ENCODE assay signal across 22 cellular contexts in genomic region chr6:31533455-31533841, GRCh38. TPM values are rescaled to one million over a fixed set of nuclear protein-coding genes. Genes with fewer than 3 reads are reported as not detected.
DNase-seq lines count a peak whose midpoint lies in the region; ATAC-seq, FAIRE-seq and TF ChIP-seq lines count a peak whose summit lies in the region.
"Had no signal": no experiment of that assay in that cellular context is flagged by ENCODE, and none has a peak within 500 bp of the region (broad histone marks: within the 10 kb centered on the region; RNA-seq: fewer than 3 reads in every experiment).

No MANE protein-coding gene starts in this region.

- H4K5ac ChIP-seq in H9 (ENCODE audit: insufficient read length, low read depth, low read length), result no peak overlapping the region

- no peaks in the 10 kb centered on the region for H3K27me3 ChIP-seq in H9 (ENCODE audit: insufficient read depth, low read length)
- no peaks in the 10 kb centered on the region for H3K27me3 ChIP-seq in astrocyte (ENCODE audit: insufficient read depth, low read length)

- H3K4me2 ChIP-seq in H9 (ENCODE audit: insufficient read depth, insufficient read length, low read length) (no peak overlapping the region), astrocyte (ENCODE audit: low read length) (no peak overlapping the region)

- no peak for DNase-seq in activated T-cell treated with anti-CD3 and anti-CD28 coated beads, Interleukin-2, amount 50 U/mL, for 24 hours
- DNase-seq in activated T-cell treated with anti-CD3 and anti-CD28 coated beads, Interleukin-2, amount 50 U/mL, for 1 hour, result no peak
- DNase-seq in H9 (no peak), astrocyte (ENCODE audit: low read depth) (no peak)
- DNase-seq: activated CD4-positive, alpha-beta T cell treated with anti-CD3 and anti-CD28 coated beads for 48 hours; activated T-cell treated with anti-CD3 and anti-CD28 coated beads, Interleukin-2, amount 50 U/mL, for 4 hours; Kasumi-1; NCI-H1092 treated with DMSO at 0.1 percent for 48 hours; NCI-H2029; NCI-H226; NCI-H82; Right ventricle myocardium superior; stimulated activated CD4-positive, alpha-beta T cell treated with anti-CD3 and anti-CD28 coated beads, Interleukin-2, amount 100 ng/mL, for 24 hours; stimulated activated naive CD4-positive, alpha-beta T cell treated with Interleukin-2 at 50 U/mL for 16 hours had no signal

- no peak overlapping the region for H3K9ac ChIP-seq in H9 (ENCODE audit: extremely low read depth, insufficient read length, low read length)
- H3K9ac ChIP-seq in astrocyte (ENCODE audit: low read length), result no peak overlapping the region

- H2AFZ ChIP-seq in H9 (ENCODE audit: low read length) (no peak overlapping the region), astrocyte (ENCODE audit: low read depth, low read length) (no peak overlapping the region)

- H4K8ac ChIP-seq in H9 (replicated peaks; ENCODE audit: insufficient read length, low read depth, low read length), result no peak overlapping the region

- H3K4me1 Mint-ChIP-seq in activated T-cell treated with anti-CD3 and anti-CD28 coated beads, Interleukin-2, amount 50 U/mL, for 24 hours (ENCODE audit: low read depth), result peaks cover 54% of the 10 kb centered on the region
- H3K4me1 Mint-ChIP-seq in H9, result peaks cover 28 to 39% of the 10 kb centered on the region in 2 experiments
- peaks cover 8% of the 10 kb centered on the region for H3K4me1 Mint-ChIP-seq in astrocyte (ENCODE audit: low read depth, unreplicated experiment)

- peaks cover 11% of the 10 kb centered on the region for H3K79me1 ChIP-seq in H9 (ENCODE audit: insufficient read depth, low read depth, low read length, poor library complexity, severe bottlenecking)

- H3K36me3 Mint-ChIP-seq in activated T-cell treated with anti-CD3 and anti-CD28 coated beads, Interleukin-2, amount 50 U/mL, for 24 hours (ENCODE audit: low read depth), result peaks cover 96% of the 10 kb centered on the region
- H3K36me3 Mint-ChIP-seq in H9 (ENCODE audit: insufficient read depth in 1 of 3, low read depth in 3 of 3) (peaks cover 75 to 90% (median 85%) of the 10 kb centered on the region in 3 experiments), astrocyte (ENCODE audit: low read depth, unreplicated experiment) (peaks cover 17% of the 10 kb centered on the region)

- H3K79me2 ChIP-seq in H9 (ENCODE audit: insufficient read depth, low read length), result peaks cover 2% of the 10 kb centered on the region; the same call in 1 of the 2 replicates
- H3K79me2 ChIP-seq in astrocyte (ENCODE audit: insufficient read depth, low read length), result peaks cover 54% of the 10 kb centered on the region

- FAIRE-seq in astrocyte (lab: Jason Lieb, UNC), result no peak
- FAIRE-seq: HTR-8/SVneo had no signal

- H3K4me3 Mint-ChIP-seq in activated T-cell treated with anti-CD3 and anti-CD28 coated beads, Interleukin-2, amount 50 U/mL, for 24 hours, result no peak overlapping the region
- no peak overlapping the region for H3K4me3 Mint-ChIP-seq in H9
- no peak overlapping the region for H3K4me3 Mint-ChIP-seq in astrocyte (ENCODE audit: unreplicated experiment)
- H3K4me3 Mint-ChIP-seq: activated T-cell treated with anti-CD3 and anti-CD28 coated beads, Interleukin-2, amount 50 U/mL, for 4 hours; mesothelial cell of epicardium had no signal

- no peak overlapping the region for H4K91ac ChIP-seq in H9 (ENCODE audit: insufficient read length, low read depth, low read length)

- H2BK5ac ChIP-seq in H9 (ENCODE audit: insufficient read length, low read length), result no peak overlapping the region

- no peak overlapping the region for H2BK15ac ChIP-seq in H9 (ENCODE audit: low read depth, low read length)

- H3K27ac ChIP-seq in H9 (ENCODE audit: insufficient read length, low read depth, low read length) (no peak overlapping the region), astrocyte (ENCODE audit: low read depth, low read length) (no peak overlapping the region)
- H3K27ac ChIP-seq: prostate gland had no signal

- no peak overlapping the region for H3K4ac ChIP-seq in H9 (ENCODE audit: low read depth, low read length)

- H2BK120ac ChIP-seq in H9 (ENCODE audit: low read depth, low read length, poor library complexity, severe bottlenecking), result no peak overlapping the region

- H2BK12ac ChIP-seq in H9 (ENCODE audit: insufficient read length, low read depth, low read length), result no peak overlapping the region

- H3K23ac ChIP-seq in H9 (ENCODE audit: insufficient read length, low read depth, low read length), result no peak overlapping the region

- no peaks in the 10 kb centered on the region for H3K23me2 ChIP-seq in H9 (ENCODE audit: insufficient read length, low read depth, low read length, poor library complexity, severe bottlenecking)

- H3K18ac ChIP-seq in H9 (ENCODE audit: insufficient read length, low read depth, low read length), result no peak overlapping the region

- H3K4me3 ChIP-seq in astrocyte (ENCODE audit: insufficient read depth, low read depth, low read length), result no peak overlapping the region
- H3K4me3 ChIP-seq: prostate gland had no signal

- H3K4me1 ChIP-seq in H9 (ENCODE audit: insufficient read depth, low read length), result no peaks in the 10 kb centered on the region; the same call in 1 of the 2 replicates
- peaks cover 3% of the 10 kb centered on the region for H3K4me1 ChIP-seq in astrocyte (ENCODE audit: insufficient read depth, low read length)

- H3K27ac Mint-ChIP-seq in activated T-cell treated with anti-CD3 and anti-CD28 coated beads, Interleukin-2, amount 50 U/mL, for 24 hours, result peak overlapping the region; percentile 79
- peak overlapping the region in 2 of 3 experiments; percentile 38 to 40; a peak in 2 of 7 replicates for H3K27ac Mint-ChIP-seq in H9
- peak overlapping the region; percentile 55 for H3K27ac Mint-ChIP-seq in astrocyte (ENCODE audit: unreplicated experiment)
- H3K27ac Mint-ChIP-seq: mesothelial cell of epicardium had no signal

- no peaks in the 10 kb centered on the region for H3K9me3 ChIP-seq in H9 (ENCODE audit: control insufficient read depth, low read depth, low read length)
- no peaks in the 10 kb centered on the region for H3K9me3 ChIP-seq in astrocyte (ENCODE audit: insufficient read depth, low read depth, low read length)
- H3K9me3 ChIP-seq: prostate gland had no signal

- no peak overlapping the region for H3T11ph ChIP-seq in H9 (ENCODE audit: low read length)

- no peak overlapping the region for H2AK5ac ChIP-seq in H9 (ENCODE audit: insufficient read length, low read length)

- H4K20me1 ChIP-seq in H9 (ENCODE audit: control insufficient read depth, insufficient read depth, insufficient read length) (peaks cover 4% of the 10 kb centered on the region), astrocyte (ENCODE audit: insufficient read depth, low read length) (peaks cover 97% of the 10 kb centered on the region)

- H3K9me3 Mint-ChIP-seq in activated T-cell treated with anti-CD3 and anti-CD28 coated beads, Interleukin-2, amount 50 U/mL, for 24 hours, result no peaks in the 10 kb centered on the region
- no peaks in the 10 kb centered on the region for H3K9me3 Mint-ChIP-seq in H9
- no peaks in the 10 kb centered on the region for H3K9me3 Mint-ChIP-seq in astrocyte (ENCODE audit: unreplicated experiment)
- H3K9me3 Mint-ChIP-seq: activated T-cell treated with anti-CD3 and anti-CD28 coated beads, Interleukin-2, amount 50 U/mL, for 4 hours; mesothelial cell of epicardium had no signal

- peaks cover 72% of the 10 kb centered on the region for H3K36me3 ChIP-seq in astrocyte (ENCODE audit: insufficient read depth, low read length)

- no CpG with 5 or more reads among the region's 1 CpG for WGBS in H9 (ENCODE audit: extremely low coverage, insufficient read length, low lambda C conversion rate)

- H3K56ac ChIP-seq in H9 (ENCODE audit: insufficient read length, low read depth, low read length), result no peak overlapping the region

- no peak for ATAC-seq in GM18498 (IDR thresholded peaks at IDR 0.05; ENCODE audit: unreplicated experiment)
- ATAC-seq in SK-N-SH treated with all-trans-retinoic acid at 6 μM for 48 hours, result no peak
- ATAC-seq: activated T-cell treated with anti-CD3 and anti-CD28 coated beads, Interleukin-2, amount 50 U/mL, for 4 hours had no signal

- no peaks in the 10 kb centered on the region for H3K27me3 Mint-ChIP-seq in activated T-cell treated with anti-CD3 and anti-CD28 coated beads, Interleukin-2, amount 50 U/mL, for 24 hours
- H3K27me3 Mint-ChIP-seq in H9 (ENCODE audit: low read depth) (no peaks in the 10 kb centered on the region), astrocyte (ENCODE audit: low read depth, unreplicated experiment) (no peaks in the 10 kb centered on the region)

- TF ChIP-seq CTCF in H9 (conservative IDR thresholded peaks at IDR 0.05) (no peak), astrocyte (IDR thresholded peaks at IDR 0.05; ENCODE audit: insufficient read depth, low read depth, low read length) (no peak)

- H3K14ac ChIP-seq in H9 (ENCODE audit: insufficient read depth, low read length), result no peak overlapping the region

- H2BK20ac ChIP-seq in H9 (ENCODE audit: low read depth, low read length, poor library complexity, severe bottlenecking), result no peak overlapping the region

TF ChIP-seq in SK-N-SH treated with all-trans-retinoic acid at 6 μM for 48 hours, 23 proteins besides CTCF, POLR2A, EP300 and RAD21 (continues in another document):
- no peak for TF ChIP-seq POU6F1 (CRISPR knock-in tag; IDR thresholded peaks at IDR 0.05; ENCODE audit: borderline replicate concordance, low read depth)
- TF ChIP-seq ZFP30 (CRISPR knock-in tag; IDR thresholded peaks at IDR 0.05), result no peak
- no peak for TF ChIP-seq GLIS3 (CRISPR knock-in tag; IDR thresholded peaks at IDR 0.05)
- TF ChIP-seq ESRRG (CRISPR knock-in tag; IDR thresholded peaks at IDR 0.05), result no peak
- TF ChIP-seq ZNF8 (CRISPR knock-in tag; IDR thresholded peaks at IDR 0.05), result no peak
- no peak for TF ChIP-seq ZC3H10 (CRISPR knock-in tag; IDR thresholded peaks at IDR 0.05)
- TF ChIP-seq CSDC2 (CRISPR knock-in tag; IDR thresholded peaks at IDR 0.05), result no peak
- no peak for TF ChIP-seq ZNF565 (CRISPR knock-in tag; conservative IDR thresholded peaks at IDR 0.05; ENCODE audit: low read depth)

RNA-seq across cellular contexts. Expression of gene MCCD1, which starts 4.7 kb away (rescaled TPM):
- not detected in 2 replicates for total RNA-seq in H9 (2021)
- total RNA-seq in astrocyte, result not detected in 2 replicates
- total RNA-seq: A673; activated T-cell treated with anti-CD3 and anti-CD28 coated beads, Interleukin-2, amount 50 U/mL, for 4 hours; mesothelial cell of epicardium; OCI-LY7; prostate gland; Right ventricle myocardium superior; skeletal muscle tissue had no signal

RNA-seq across cellular contexts. Expression of gene DDX39B, which starts 8.4 kb away (rescaled TPM):
- total RNA-seq in H9 (2021) (800 and 813 TPM in 2 replicates), astrocyte (284 and 294 TPM in 2 replicates)

RNA-seq across cellular contexts. Expression of gene ATP6V1G2, which starts 13.0 kb away (rescaled TPM):
- total RNA-seq in H9 (2021), result 3.6 and 3.8 TPM in 2 replicates
- total RNA-seq in astrocyte, result 2.6 and 3.4 TPM in 2 replicates

RNA-seq across cellular contexts. Expression of gene NFKBIL1, which starts 14.0 kb away (rescaled TPM):
- total RNA-seq in H9 (2021) (11.8 and 15.1 TPM in 2 replicates), astrocyte (18.8 and 20.4 TPM in 2 replicates)

RNA-seq across cellular contexts. Expression of gene MICB, which starts 35.5 kb away (rescaled TPM):
- total RNA-seq in H9 (2021) (6.2 and 6.8 TPM in 2 replicates), astrocyte (4.1 and 5.8 TPM in 2 replicates)
